In genomic region chr12:57726151-57726883, GRCh38 we compare ENCODE assay signal across 8 cellular contexts.
DNase-seq lines count a peak whose midpoint lies in the region; ATAC-seq and TF ChIP-seq lines count a peak whose summit lies in the region.

No MANE protein-coding gene starts in this region.

- no peaks in the 10 kb centered on the region for H3K4me1 ChIP-seq in rectal smooth muscle tissue (ENCODE audit: control insufficient read depth, insufficient read depth, low read length)

- H3K4me3 ChIP-seq in HFF-Myc (replicated peaks; ENCODE audit: low read depth, low read length) = peak overlapping the region; percentile 76
- peak overlapping the region; percentile 84 for H3K4me3 ChIP-seq in rectal smooth muscle tissue (ENCODE audit: low read length)

- H3K27me3 ChIP-seq in rectal smooth muscle tissue (ENCODE audit: control insufficient read depth, insufficient read depth, low read length) = peaks cover 7% of the 10 kb centered on the region

- no peak for ATAC-seq in HG03439 (IDR thresholded peaks at IDR 0.05; ENCODE audit: unreplicated experiment)

- H3K27ac ChIP-seq in C4-2B = peak overlapping the region; percentile 9; the same call in 1 of the 2 replicates
- H3K27ac ChIP-seq in rectal smooth muscle tissue (ENCODE audit: low read depth, low read length) = no peak overlapping the region

- TF ChIP-seq CTCF in C4-2B (conservative IDR thresholded peaks at IDR 0.05) (peak; percentile 88), HFF-Myc (IDR thresholded peaks at IDR 0.05; ENCODE audit: low read depth, low read length, missing control alignments) (peak; percentile 96)

- H3K9ac ChIP-seq in rectal smooth muscle tissue (ENCODE audit: low read length) = no peak overlapping the region

- peaks cover under 1% of the 10 kb centered on the region for H3K36me3 ChIP-seq in rectal smooth muscle tissue (ENCODE audit: control insufficient read depth, insufficient read depth, low read length)

- DNase-seq in HFF-Myc (ENCODE audit: extremely low read depth, low read depth) (peak; percentile 56), NCI-H526 treated with DMSO at 0.1 percent for 48 hours (lab: John Stamatoyannopoulos, UW) (peak; percentile 82), astrocyte of the hippocampus (ENCODE audit: low read depth, low spot score) (peak; percentile 88), hippocampal formation (lab: John Stamatoyannopoulos, UW) (peak; percentile 41 to 44), NCI-H2227 (lab: John Stamatoyannopoulos, UW; ENCODE audit: unreplicated experiment) (no peak)
